ENCODE assay signal across 19 cellular contexts in genomic region chr3:99084156-99084555, GRCh38.
"Had no signal": no experiment of that assay in that cellular context is flagged by ENCODE, and none has a peak within 500 bp of the region (broad histone marks: within the 10 kb centered on the region; RNA-seq: fewer than 3 reads in every experiment).

No MANE protein-coding gene starts in this region.

- H3K9me3 Mint-ChIP-seq: nephron progenitor cell had no signal

- H3K4me3 Mint-ChIP-seq: naive B cell; nephron progenitor cell; stimulated activated memory B cell treated with anti-CD40 and anti-IgM and Interleukin-4, amounts not matched to agents 10 μg/mL and 1 μg/mL and 100 μg/mL, for 72 hours; stimulated activated naive CD8-positive, alpha-beta T cell treated with anti-CD3 and anti-CD28 coated beads, Interleukin-15, Interleukin-2, amounts not matched to agents 100 ng/mL and 50 ng/mL, for 24 hours had no signal

- H3K4me2 ChIP-seq: hepatocyte had no signal

- DNase-seq: dermis blood vessel endothelial cell; head of caudate nucleus; kidney; left cardiac atrium; left ventricle myocardium inferior; lower lobe of right lung; mesendoderm; naive B cell; nephron progenitor cell; psoas muscle; retina; right lobe of liver; stimulated activated CD4-positive, alpha-beta T cell treated with anti-CD3 and anti-CD28 coated beads, Interleukin-4, amount 100 ng/mL, for 1 hour; testis; upper lobe of right lung had no signal

- H3K36me3 Mint-ChIP-seq: naive B cell; stimulated activated memory B cell treated with anti-CD40 and anti-IgM and Interleukin-4, amounts not matched to agents 10 μg/mL and 1 μg/mL and 100 μg/mL, for 72 hours had no signal

- H3K9me3 ChIP-seq: left ventricle myocardium inferior, lower lobe of right lung, psoas muscle, right lobe of liver, testis, upper lobe of right lung had no signal

- H3K27ac Mint-ChIP-seq: naive B cell; nephron progenitor cell; stimulated activated memory B cell treated with anti-CD40 and anti-IgM and Interleukin-4, amounts not matched to agents 10 μg/mL and 1 μg/mL and 100 μg/mL, for 72 hours; stimulated activated naive CD8-positive, alpha-beta T cell treated with anti-CD3 and anti-CD28 coated beads, Interleukin-15, Interleukin-2, amounts not matched to agents 100 ng/mL and 50 ng/mL, for 24 hours had no signal

- H3K4me3 ChIP-seq: hepatocyte, left ventricle myocardium inferior, lower lobe of right lung, psoas muscle, right lobe of liver, testis, tibial nerve, upper lobe of right lung had no signal

- H3K36me3 ChIP-seq: left ventricle myocardium inferior, lower lobe of right lung, right lobe of liver, tibial nerve, upper lobe of right lung had no signal

- H2AFZ ChIP-seq: hepatocyte had no signal

- H3K27me3 ChIP-seq: right lobe of liver, testis, tibial nerve, upper lobe of right lung had no signal

- H3K4me1 ChIP-seq: left ventricle myocardium inferior, lower lobe of right lung, psoas muscle, right lobe of liver, testis, tibial nerve, upper lobe of right lung had no signal

- H3K27ac ChIP-seq: hepatocyte, left ventricle myocardium inferior, lower lobe of right lung, psoas muscle, right lobe of liver, testis, tibial nerve, upper lobe of right lung had no signal

- H3K4me1 Mint-ChIP-seq: naive B cell; nephron progenitor cell; stimulated activated memory B cell treated with anti-CD40 and anti-IgM and Interleukin-4, amounts not matched to agents 10 μg/mL and 1 μg/mL and 100 μg/mL, for 72 hours had no signal
